In the genomic region with DNA sequence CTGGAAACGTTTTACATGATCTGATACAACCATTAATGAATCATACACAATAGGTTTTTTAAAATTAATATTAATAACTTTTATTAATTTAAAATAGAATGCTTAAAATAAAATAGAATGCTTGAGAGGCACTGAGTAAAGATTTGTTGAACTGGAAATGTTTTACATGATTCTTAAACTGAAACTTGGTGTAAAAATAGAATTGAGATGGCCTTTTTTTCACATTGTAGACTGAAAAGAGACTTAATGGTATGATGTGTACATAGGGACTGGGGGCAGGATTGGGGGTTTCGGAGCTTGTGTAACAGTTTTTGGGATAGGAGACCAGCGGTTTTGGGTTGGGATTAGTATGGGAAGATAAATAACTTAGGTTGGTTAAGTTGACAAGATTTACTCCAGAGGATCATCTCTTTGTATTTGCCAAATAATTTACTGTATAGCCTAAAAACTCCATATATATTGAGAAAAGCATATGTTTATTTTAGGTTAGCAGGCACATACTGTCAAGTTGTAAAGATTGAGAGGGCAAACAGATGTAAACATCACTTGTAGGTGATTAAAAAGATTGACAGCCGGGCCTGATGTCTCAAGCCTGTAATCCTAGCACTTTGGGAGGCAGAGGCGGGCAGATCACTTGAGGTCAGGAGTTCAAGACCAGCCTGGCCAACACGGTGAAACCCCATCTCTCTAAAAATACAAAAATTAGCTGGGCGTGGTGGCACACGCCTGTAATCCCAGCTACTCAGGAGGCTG, we compare ENCODE assay signal across 15 cellular contexts. TPM values are rescaled to one million over a fixed set of nuclear protein-coding genes. Genes with fewer than 3 reads are reported as not detected.
A peak's percentile ranks its signal among the peaks of the same experiment; 100 is the strongest.
DNase-seq lines count a peak whose midpoint lies in the region; ATAC-seq, FAIRE-seq and TF ChIP-seq lines count a peak whose summit lies in the region.
"Had no signal": no experiment of that assay in that cellular context is flagged by ENCODE, and none has a peak within 500 bp of the region (broad histone marks: within the 10 kb centered on the region; RNA-seq: fewer than 3 reads in every experiment).

No MANE protein-coding gene starts in this region.

- peaks cover 3% of the 10 kb centered on the region for H3K36me3 Mint-ChIP-seq in T-helper 2 cell treated with Interferon-gamma antibody and Interleukin-4, amounts not matched to agents 5 μg/mL and 100 μg/mL, for 36 hours (ENCODE audit: low read depth)
- H3K36me3 Mint-ChIP-seq in HFFc6 (ENCODE audit: low read depth) (peaks cover 4% of the 10 kb centered on the region; the same call in 1 of the 2 replicates), astrocyte (ENCODE audit: low read depth, unreplicated experiment) (no peaks in the 10 kb centered on the region)

- no peak for DNase-seq in T-helper 2 cell treated with Interferon-gamma antibody and Interleukin-4, amounts not matched to agents 5 μg/mL and 100 μg/mL, for 36 hours (ENCODE audit: low spot score)
- DNase-seq in T-helper 2 cell (no peak), HFFc6 (no peak), astrocyte (ENCODE audit: low read depth) (no peak), pancreas (no peak), T1000 (lab: John Stamatoyannopoulos, UW) (no peak)
- DNase-seq in effector CD4-positive, alpha-beta T cell = no peak
- DNase-seq: ACHN; activated effector memory CD4-positive, alpha-beta T cell treated with Interleukin-2 at 50 U/mL for 16 hours; left cardiac atrium; NCI-H1105; NK-92 treated with Interleukin-12 subunit alpha and Interleukin-12 subunit beta, amount 100 ng/mL, for 24 hours; T-helper 9 cell had no signal

- peak overlapping the region; percentile 96 for H3K27ac Mint-ChIP-seq in T-helper 2 cell treated with Interferon-gamma antibody and Interleukin-4, amounts not matched to agents 5 μg/mL and 100 μg/mL, for 36 hours
- H3K27ac Mint-ChIP-seq in HFFc6 (peak overlapping the region; percentile 98), astrocyte (ENCODE audit: unreplicated experiment) (no peak overlapping the region)

- H3K4me1 ChIP-seq in astrocyte (ENCODE audit: insufficient read depth, low read length) = peaks cover 13% of the 10 kb centered on the region
- H3K4me1 ChIP-seq in pancreas = peaks cover 3 to 19% (median 9%) of the 10 kb centered on the region in 3 donors

- FAIRE-seq in astrocyte (lab: Jason Lieb, UNC) (no peak), pancreas (lab: Jason Lieb, UNC) (peak; percentile 9)

- no peak overlapping the region for H3K4me3 ChIP-seq in astrocyte (ENCODE audit: insufficient read depth, low read depth, low read length)
- H3K4me3 ChIP-seq in pancreas = no peak overlapping the region

- ATAC-seq in pancreas = no peak
- no peak for ATAC-seq in HG02623 (IDR thresholded peaks at IDR 0.05; ENCODE audit: unreplicated experiment)
- ATAC-seq: gastroesophageal sphincter, left cardiac atrium had no signal

- H3K9me3 Mint-ChIP-seq in T-helper 2 cell treated with Interferon-gamma antibody and Interleukin-4, amounts not matched to agents 5 μg/mL and 100 μg/mL, for 36 hours = no peaks in the 10 kb centered on the region
- H3K9me3 Mint-ChIP-seq in HFFc6 (no peaks in the 10 kb centered on the region), astrocyte (ENCODE audit: unreplicated experiment) (no peaks in the 10 kb centered on the region)

- H3K9ac ChIP-seq in astrocyte (ENCODE audit: low read length) = no peak overlapping the region

- H3K9me3 ChIP-seq in astrocyte (ENCODE audit: insufficient read depth, low read depth, low read length) (no peaks in the 10 kb centered on the region), pancreas (no peaks in the 10 kb centered on the region)
- H3K9me3 ChIP-seq: gastroesophageal sphincter had no signal

- H3K4me3 Mint-ChIP-seq in T-helper 2 cell treated with Interferon-gamma antibody and Interleukin-4, amounts not matched to agents 5 μg/mL and 100 μg/mL, for 36 hours = peak overlapping the region; percentile 91
- H3K4me3 Mint-ChIP-seq in HFFc6 (peak overlapping the region; percentile 87), astrocyte (ENCODE audit: unreplicated experiment) (peak overlapping the region; percentile 17)

- H3K27ac ChIP-seq in astrocyte (ENCODE audit: low read depth, low read length) = no peak overlapping the region
- H3K27ac ChIP-seq in pancreas = no peak overlapping the region

- 81 to 88% methylated on average over 8 of the region's 8 CpGs for WGBS in pancreas, 2 donors

- H3K36me3 ChIP-seq in astrocyte (ENCODE audit: insufficient read depth, low read length) (no peaks in the 10 kb centered on the region), pancreas (no peaks in the 10 kb centered on the region)

- H3K4me2 ChIP-seq in astrocyte (ENCODE audit: low read length) = no peak overlapping the region

- H3K27me3 Mint-ChIP-seq in T-helper 2 cell treated with Interferon-gamma antibody and Interleukin-4, amounts not matched to agents 5 μg/mL and 100 μg/mL, for 36 hours (ENCODE audit: low read depth) = no peaks in the 10 kb centered on the region
- H3K27me3 Mint-ChIP-seq in HFFc6 (ENCODE audit: insufficient read depth) (no peaks in the 10 kb centered on the region), astrocyte (ENCODE audit: low read depth, unreplicated experiment) (no peaks in the 10 kb centered on the region)

- H3K27me3 ChIP-seq in astrocyte (ENCODE audit: insufficient read depth, low read length) = no peaks in the 10 kb centered on the region
- H3K27me3 ChIP-seq in pancreas = no peaks in the 10 kb centered on the region
- H3K27me3 ChIP-seq: gastroesophageal sphincter had no signal

- peaks cover 19% of the 10 kb centered on the region for H4K20me1 ChIP-seq in astrocyte (ENCODE audit: insufficient read depth, low read length)

- TF ChIP-seq CTCF in HFFc6 (IDR thresholded peaks at IDR 0.05) (no peak), astrocyte (IDR thresholded peaks at IDR 0.05; ENCODE audit: insufficient read depth, low read depth, low read length) (no peak), pancreas (IDR thresholded peaks at IDR 0.05) (no peak)

- intact Hi-C loops in pancreas (cut with DNase I) = no loop called here

- peaks cover 45% of the 10 kb centered on the region for H3K79me2 ChIP-seq in astrocyte (ENCODE audit: insufficient read depth, low read length)

- H3K4me1 Mint-ChIP-seq in T-helper 2 cell treated with Interferon-gamma antibody and Interleukin-4, amounts not matched to agents 5 μg/mL and 100 μg/mL, for 36 hours (ENCODE audit: low read depth) = peaks cover 31% of the 10 kb centered on the region
- H3K4me1 Mint-ChIP-seq in HFFc6 (ENCODE audit: low read depth) (peaks cover 44% of the 10 kb centered on the region), astrocyte (ENCODE audit: low read depth, unreplicated experiment) (peaks cover 22% of the 10 kb centered on the region)

- H2AFZ ChIP-seq in astrocyte (ENCODE audit: low read depth, low read length) = no peak overlapping the region

RNA-seq across cellular contexts. Expression of a gene that starts 2.0 kb away (rescaled TPM):
- total RNA-seq in HFFc6 (2021; fragmentation: NEBNext Ultra II Directional; extraction: Animal tissue kit (Norgen Biotek cat#: 25700)) = 10 to 100 TPM; 31.5 to 42.5 (median 35.0) TPM
- 38.7 and 42.9 TPM in 2 replicates for total RNA-seq in astrocyte
- 10 to 100 TPM; 13.3 to 24.2 (median 15.8) TPM for total RNA-seq in pancreas
- 10 to 100 TPM; 15.3 to 23.4 TPM for polyA plus RNA-seq in pancreas

RNA-seq across cellular contexts. Expression of a gene that starts 33.0 kb away (rescaled TPM):
- total RNA-seq in HFFc6 (2021; fragmentation: NEBNext Ultra II Directional; extraction: Animal tissue kit (Norgen Biotek cat#: 25700)) = 1 to 10 TPM; 4.2 to 7.5 (median 6.4) TPM
- total RNA-seq in astrocyte (5.8 and 7.0 TPM in 2 replicates), pancreas (1 to 10 TPM; 3.8 to 6.9 (median 5.2) TPM)
- polyA plus RNA-seq in pancreas = 1 to 10 TPM; 3.5 to 7.2 TPM

Comparison
In these comparisons a context has a peak if more than half of its experiments do, and no peak if none do; other contexts are left out.
1. H3K4me3 Mint-ChIP-seq: peak in every context shown above with its lines; median percentile 91 in T-helper 2 cell treated with Interferon-gamma antibody and Interleukin-4, amounts not matched to agents 5 μg/mL and 100 μg/mL, for 36 hours; 87 in HFFc6; 17 in astrocyte.